Comparison of ENCODE assay signal across 7 cellular contexts in the genomic region with DNA sequence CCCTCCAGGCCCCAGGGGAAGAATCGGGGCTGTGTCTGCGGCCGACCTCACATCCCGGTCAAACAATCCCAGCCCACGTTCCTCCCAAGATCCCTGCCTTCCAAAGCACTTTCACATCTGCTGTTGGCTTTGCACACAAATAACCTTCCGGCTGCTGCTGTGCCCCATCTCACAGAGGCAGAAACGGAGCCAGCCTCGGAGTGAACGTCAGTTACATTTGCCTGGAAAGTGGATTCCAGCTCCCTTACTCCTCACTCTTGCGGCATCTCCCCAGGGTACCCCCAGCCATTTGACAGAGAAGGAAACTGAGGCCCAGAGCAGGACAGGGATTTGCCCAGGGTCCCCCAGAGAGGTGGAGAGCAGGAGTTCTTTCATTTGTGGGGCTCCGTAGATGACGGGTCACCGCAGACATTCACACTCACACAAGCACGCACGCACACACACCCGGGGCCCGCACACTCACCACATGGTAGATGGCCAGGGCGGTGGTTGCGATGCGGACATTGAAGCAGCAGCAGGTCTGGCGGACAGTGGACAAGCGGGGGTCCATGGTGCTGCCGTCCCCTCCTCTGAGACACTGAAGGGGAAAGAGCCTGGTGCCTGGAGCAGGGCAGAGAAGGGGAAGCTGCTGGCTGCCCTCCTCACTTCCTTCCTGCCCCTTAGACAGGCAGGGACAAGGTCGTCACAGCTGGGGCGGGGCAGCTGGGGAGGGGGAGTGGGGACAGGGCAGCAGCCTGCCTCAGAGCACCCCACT. TPM values are rescaled to one million over a fixed set of nuclear protein-coding genes. Genes with fewer than 3 reads are reported as not detected.
DNase-seq lines count a peak whose midpoint lies in the region; FAIRE-seq and TF ChIP-seq lines count a peak whose summit lies in the region.

Gene LAPTM5 (minus strand): TSS at position 579 of the 754 bp plus-strand sequence. CDS start 29 bp downstream, at position 550.

- peaks cover 84% of the 10 kb centered on the region for H3K4me1 Mint-ChIP-seq in activated CD4-positive, alpha-beta memory T cell treated with anti-CD3 and anti-CD28 coated beads, Interleukin-2, amount 10 ng/mL, durations not matched to agents 7 days and 5 days

- H3K36me3 ChIP-seq in MG63: no peaks in the 10 kb centered on the region
- no peaks in the 10 kb centered on the region for H3K36me3 ChIP-seq in endothelial cell of umbilical vein (ENCODE audit: control insufficient read depth in 2 of 2, extremely low read depth in 1 of 2, insufficient read depth in 2 of 2, low read length in 2 of 2)
- H3K36me3 ChIP-seq in neuronal stem cell (replicated peaks in 1 of 2; ENCODE audit: control insufficient read depth in 2 of 2, insufficient read depth in 2 of 2, low read length in 2 of 2): no peaks in the 10 kb centered on the region

- H3K9me3 ChIP-seq in MG63 (no peaks in the 10 kb centered on the region), endothelial cell of umbilical vein (replicated peaks; ENCODE audit: control insufficient read depth, insufficient read depth, low read length) (no peaks in the 10 kb centered on the region), neuronal stem cell (replicated peaks in 1 of 2; ENCODE audit: control insufficient read depth in 2 of 2, insufficient read depth in 1 of 2, low read depth in 1 of 2, low read length in 2 of 2) (peaks cover 0 to 3% of the 10 kb centered on the region in 2 donors)

- no peaks in the 10 kb centered on the region for H3K9me1 ChIP-seq in endothelial cell of umbilical vein (replicated peaks; ENCODE audit: control insufficient read depth, extremely low read depth, insufficient read depth, low read length)

- H3K27ac ChIP-seq in endothelial cell of umbilical vein (ENCODE audit: insufficient read depth, low read depth, low read length): peak within 1 kb of the TSS; percentile 95
- no peak within 1 kb of the TSS for H3K27ac ChIP-seq in neuronal stem cell (replicated peaks; ENCODE audit: low read length)

- H3K9ac ChIP-seq in endothelial cell of umbilical vein (replicated peaks; ENCODE audit: extremely low read depth, insufficient read depth, low read length) (peak within 1 kb of the TSS; percentile 76), neuronal stem cell (ENCODE audit: low read depth, low read length, poor library complexity) (peak within 1 kb of the TSS; percentile 26)

- no CpG with 5 or more reads among the region's 25 CpGs for WGBS in neuronal stem cell (ENCODE audit: extremely low coverage in 2 of 2, insufficient read length in 2 of 2, insufficient replicate concordance in 1 of 2), 2 donors

- BruUV-seq in endothelial cell of umbilical vein (replicated peaks; lab: Mats Ljungman, UMichigan): TSS peak; percentile 66

- no peak within 1 kb of the TSS for H2BK12ac ChIP-seq in neuronal stem cell (ENCODE audit: low read length)

- peak; percentile 61 for TF ChIP-seq POLR2A in endothelial cell of umbilical vein (IDR thresholded peaks at IDR 0.05; ENCODE audit: low read depth, low read length)

- H2BK120ac ChIP-seq in neuronal stem cell (ENCODE audit: low read depth, low read length): no peak within 1 kb of the TSS

- TF ChIP-seq CTCF in endothelial cell of umbilical vein (IDR thresholded peaks at IDR 0.05; ENCODE audit: extremely low read depth in 1 of 2, insufficient read depth in 1 of 2, low read depth in 1 of 2, low read length in 2 of 2): no peak

- H3K4me3 Mint-ChIP-seq in activated CD4-positive, alpha-beta memory T cell treated with anti-CD3 and anti-CD28 coated beads, Interleukin-2, amount 10 ng/mL, durations not matched to agents 7 days and 5 days: peak within 1 kb of the TSS; percentile 95

- no peak within 1 kb of the TSS for H4K8ac ChIP-seq in neuronal stem cell (ENCODE audit: low read depth, low read length)

- DNase-seq in MG63 (peak; percentile 24), endothelial cell of umbilical vein (ENCODE audit: low read depth, low spot score) (peak; percentile 48), neuronal stem cell (ENCODE audit: low spot score) (no peak), NCI-H1694 (lab: John Stamatoyannopoulos, UW) (no peak), GOT3 (lab: John Stamatoyannopoulos, UW) (no peak), NCI-H345 (lab: John Stamatoyannopoulos, UW) (no peak)
- peak; percentile 69 for DNase-seq in activated CD4-positive, alpha-beta memory T cell treated with anti-CD3 and anti-CD28 coated beads, Interleukin-2, amount 10 ng/mL, durations not matched to agents 7 days and 5 days

- no peaks in the 10 kb centered on the region for H3K9me3 Mint-ChIP-seq in activated CD4-positive, alpha-beta memory T cell treated with anti-CD3 and anti-CD28 coated beads, Interleukin-2, amount 10 ng/mL, durations not matched to agents 7 days and 5 days

- intact Hi-C loops in endothelial cell of umbilical vein (cut with micrococcal nuclease): no loop called here

- peak within 1 kb of the TSS; percentile 20 for H2AK5ac ChIP-seq in neuronal stem cell (ENCODE audit: low read depth, low read length)

- no peaks in the 10 kb centered on the region for H3K27me3 ChIP-seq in MG63
- H3K27me3 ChIP-seq in endothelial cell of umbilical vein (ENCODE audit: control insufficient read depth in 2 of 2, insufficient read depth in 2 of 2, low read length in 2 of 2): no peaks in the 10 kb centered on the region
- H3K27me3 ChIP-seq in neuronal stem cell (ENCODE audit: control insufficient read depth in 3 of 3, insufficient read depth in 3 of 3, low read depth in 1 of 3, low read length in 3 of 3): no peaks in the 10 kb centered on the region

- H2BK15ac ChIP-seq in neuronal stem cell (ENCODE audit: low read length): peak within 1 kb of the TSS; percentile 43

- H2AFZ ChIP-seq in endothelial cell of umbilical vein (ENCODE audit: low read depth, low read length) (peak within 1 kb of the TSS; percentile 73), neuronal stem cell (ENCODE audit: low read length) (peak within 1 kb of the TSS; percentile 45)

- H3K79me2 ChIP-seq in endothelial cell of umbilical vein (ENCODE audit: control insufficient read depth, insufficient read depth, low read length): peaks cover 28% of the 10 kb centered on the region

- peak within 1 kb of the TSS; percentile 52 for H3K23ac ChIP-seq in neuronal stem cell (ENCODE audit: low read depth, low read length, poor library complexity)

- CTCF ChIA-PET in activated CD4-positive, alpha-beta memory T cell treated with anti-CD3 and anti-CD28 coated beads, Interleukin-2, amount 10 ng/mL, durations not matched to agents 7 days and 5 days (lab: Charles Lee): interaction anchor here (1.6 to 8.8 kb wide), 6 partner anchors 7 to 38 kb away, joined by 3 to 117 read pairs (median 30); no protein-coding TSS in a partner anchor
- CTCF ChIA-PET in endothelial cell of umbilical vein (lab: Charles Lee): interaction anchor here (0.7 to 3.8 kb wide), 9 partner anchors 12 to 154 kb away, joined by 3 to 38 read pairs (median 4); no protein-coding TSS in a partner anchor

- peak within 1 kb of the TSS; percentile 83 for H3K14ac ChIP-seq in neuronal stem cell (ENCODE audit: low read length)

- no peaks in the 10 kb centered on the region for H3K27me3 Mint-ChIP-seq in activated CD4-positive, alpha-beta memory T cell treated with anti-CD3 and anti-CD28 coated beads, Interleukin-2, amount 10 ng/mL, durations not matched to agents 7 days and 5 days

- peaks cover 44% of the 10 kb centered on the region for H3K36me3 Mint-ChIP-seq in activated CD4-positive, alpha-beta memory T cell treated with anti-CD3 and anti-CD28 coated beads, Interleukin-2, amount 10 ng/mL, durations not matched to agents 7 days and 5 days (ENCODE audit: low read depth)

- H3K79me1 ChIP-seq in neuronal stem cell (ENCODE audit: low read depth, low read length): no peaks in the 10 kb centered on the region

- dilution Hi-C loops in endothelial cell of umbilical vein (cut with MboI; ENCODE audit: extremely low pct_ligation_motif_present, low sequenced_read_pairs): no loop called here

- POLR2A ChIA-PET in activated CD4-positive, alpha-beta memory T cell treated with anti-CD3 and anti-CD28 coated beads, Interleukin-2, amount 10 ng/mL, durations not matched to agents 7 days and 5 days (lab: Charles Lee): interaction anchor here (0.9 to 12.3 kb wide), 16 partner anchors 9 to 38 kb away, joined by 3 to 341 read pairs (median 6); no protein-coding TSS in a partner anchor
- POLR2A ChIA-PET in endothelial cell of umbilical vein (lab: Charles Lee): interaction anchor here (1.1 kb wide), 1 partner anchor 39 kb away, joined by 3 read pairs; no protein-coding TSS in a partner anchor

- H4K20me1 ChIP-seq in endothelial cell of umbilical vein (replicated peaks; ENCODE audit: control insufficient read depth, extremely low read depth, insufficient read depth, low read length): no peaks in the 10 kb centered on the region

- H3K4me3 ChIP-seq in MG63 (peak within 1 kb of the TSS; percentile 25; the same call in 1 of the 2 replicates), endothelial cell of umbilical vein (replicated peaks in 1 of 3; ENCODE audit: insufficient read depth in 1 of 3, low read depth in 1 of 3, low read length in 3 of 3) (peak within 1 kb of the TSS; percentile 27 to 77 (median 51)), neuronal stem cell (ENCODE audit: low read length in 2 of 2) (no peak within 1 kb of the TSS)

- no peak within 1 kb of the TSS for H4K91ac ChIP-seq in neuronal stem cell (ENCODE audit: low read depth, low read length, poor library complexity)

- peak; percentile 80 for FAIRE-seq in endothelial cell of umbilical vein (lab: Jason Lieb, UNC)

- H3K27ac Mint-ChIP-seq in activated CD4-positive, alpha-beta memory T cell treated with anti-CD3 and anti-CD28 coated beads, Interleukin-2, amount 10 ng/mL, durations not matched to agents 7 days and 5 days: peak within 1 kb of the TSS; percentile 93

- no peak within 1 kb of the TSS for H2BK5ac ChIP-seq in neuronal stem cell (ENCODE audit: low read length)

- H3K4ac ChIP-seq in neuronal stem cell (ENCODE audit: low read length): no peak within 1 kb of the TSS

- peaks cover 29% of the 10 kb centered on the region for H3K4me1 ChIP-seq in endothelial cell of umbilical vein (ENCODE audit: control insufficient read depth, extremely low read depth, insufficient read depth, low read length)
- peaks cover 14 to 22% of the 10 kb centered on the region in 2 donors for H3K4me1 ChIP-seq in neuronal stem cell (ENCODE audit: control insufficient read depth in 2 of 2, insufficient read depth in 1 of 2, low read depth in 1 of 2, low read length in 2 of 2)

- H3K18ac ChIP-seq in neuronal stem cell (ENCODE audit: low read length): peak within 1 kb of the TSS; percentile 62

- H3K4me2 ChIP-seq in endothelial cell of umbilical vein (ENCODE audit: insufficient read depth, low read length): peak within 1 kb of the TSS; percentile 93
- no peak within 1 kb of the TSS for H3K4me2 ChIP-seq in neuronal stem cell (ENCODE audit: insufficient read depth, low read length, poor library complexity, severe bottlenecking)

RNA-seq across cellular contexts. Expression of gene LAPTM5, which starts in this region (rescaled TPM):
- 0.30 TPM in 1 of 2 replicates, not detected in the other for total RNA-seq in MG63 (2014; rRNA removed; shearing (Covaris generic); ENCODE audit: low replicate concordance)
- 100 to 1,000 TPM; 481 to 482 TPM for total RNA-seq in activated CD4-positive, alpha-beta memory T cell treated with anti-CD3 and anti-CD28 coated beads, Interleukin-2, amount 10 ng/mL, durations not matched to agents 7 days and 5 days
- 73.0 and 95.2 TPM in 2 replicates for total RNA-seq in endothelial cell of umbilical vein
- 83.4 and 98.9 TPM in 2 replicates for polyA plus RNA-seq in endothelial cell of umbilical vein
- 72.2 and 80.1 TPM in 2 replicates for polyA plus RNA-seq in endothelial cell of umbilical vein (2011; cell fraction: cytosol; rRNA removed)
- 31.8 and 35.0 TPM in 2 replicates for polyA plus RNA-seq in endothelial cell of umbilical vein (2011; cell fraction: nucleus; rRNA removed)
- polyA plus RNA-seq in endothelial cell of umbilical vein (2012): 72.6 and 111 TPM in 2 replicates
- polyA minus RNA-seq in endothelial cell of umbilical vein: 112 and 124 TPM in 2 replicates
- not detected for polyA minus RNA-seq in endothelial cell of umbilical vein (2011; cell fraction: cytosol; rRNA and poly(A)+ RNA removed)
- 12.2 and 16.6 TPM in 2 replicates for polyA minus RNA-seq in endothelial cell of umbilical vein (2011; cell fraction: nucleus; rRNA and poly(A)+ RNA removed)
- 0.15 TPM for polyA plus RNA-seq in neuronal stem cell (2013, experiment 1 of 2)
- polyA plus RNA-seq in neuronal stem cell (2013, experiment 2 of 2): 0.10 TPM

Comparison
In these comparisons a context has a peak if more than half of its experiments do, and no peak if none do; other contexts are left out.
1. RNA of gene LAPTM5 (total RNA-seq): 481 to 482 TPM in activated CD4-positive, alpha-beta memory T cell treated with anti-CD3 and anti-CD28 coated beads, Interleukin-2, amount 10 ng/mL, durations not matched to agents 7 days and 5 days and 73.0 to 95.2 TPM in endothelial cell of umbilical vein; 0.30 TPM in MG63; every median in the first group is over 10 times any median in the second.
2. Peak in DNase-seq and H3K4me3 ChIP-seq in MG63; RNA of the gene not detected or under 1 TPM.
3. DNase-seq: peak in activated CD4-positive, alpha-beta memory T cell treated with anti-CD3 and anti-CD28 coated beads, Interleukin-2, amount 10 ng/mL, durations not matched to agents 7 days and 5 days (single experiment) and endothelial cell of umbilical vein (single experiment); none in neuronal stem cell (single experiment), NCI-H1694 (single experiment), GOT3 (single experiment) and NCI-H345 (single experiment).
4. H3K4me3 ChIP-seq: peak in endothelial cell of umbilical vein (3 of 3); none in neuronal stem cell (0 of 2).